In genomic region chr11:11862995-11863394, GRCh38 we compare ENCODE assay signal across 8 cellular contexts.
"Had no signal": no experiment of that assay in that cellular context is flagged by ENCODE, and none has a peak within 500 bp of the region (broad histone marks: within the 10 kb centered on the region; RNA-seq: fewer than 3 reads in every experiment).

No MANE protein-coding gene starts in this region.

- H2AFZ ChIP-seq: GM23338 had no signal

- FAIRE-seq: H1, H54, HTR-8/SVneo had no signal

- DNase-seq: H9, HCEC 1CT, KBM-7 had no signal

- H3K4me2 ChIP-seq: GM23338, KMS-11 had no signal

- H3K27ac ChIP-seq: KMS-11 had no signal

- H3K4me3 ChIP-seq: GM23338 had no signal

- H3K9ac ChIP-seq: KMS-11 had no signal

- ATAC-seq: GM23338 had no signal
